Comparison of ENCODE assay signal across 11 cellular contexts in the genomic region with DNA sequence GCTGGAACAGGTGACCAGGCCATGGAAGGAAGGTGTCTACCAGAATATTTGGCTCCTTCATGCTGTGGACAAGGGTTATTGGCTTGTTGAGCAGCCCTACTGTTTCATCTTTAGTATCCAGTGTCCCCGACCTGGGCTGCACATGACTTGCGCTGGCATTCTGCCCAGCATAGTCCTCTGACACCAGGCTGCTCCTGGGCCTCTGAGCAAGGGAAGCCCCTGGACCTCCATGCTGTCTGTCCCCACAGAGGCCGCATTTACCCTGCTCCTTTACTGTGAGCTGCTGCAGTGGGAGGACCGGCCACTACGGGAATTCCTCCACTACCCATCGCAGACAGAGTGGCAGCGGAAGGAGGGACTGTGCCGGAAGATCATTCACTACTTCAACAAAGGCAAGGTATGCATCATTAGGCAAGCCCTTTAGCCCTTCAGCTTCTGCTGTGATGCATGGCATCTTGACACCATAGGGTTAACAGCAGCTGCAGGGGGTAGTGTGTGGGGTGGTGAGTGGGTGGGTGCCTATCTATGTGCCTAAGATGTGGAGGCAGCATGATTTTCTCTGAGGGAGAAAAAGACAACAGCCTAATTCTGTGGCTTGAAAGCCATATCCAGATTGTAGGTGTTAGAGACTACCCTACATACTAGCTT. TPM values are rescaled to one million over a fixed set of nuclear protein-coding genes. Genes with fewer than 3 reads are reported as not detected.
DNase-seq lines count a peak whose midpoint lies in the region; ATAC-seq and TF ChIP-seq lines count a peak whose summit lies in the region.
"Had no signal": no experiment of that assay in that cellular context is flagged by ENCODE, and none has a peak within 500 bp of the region (broad histone marks: within the 10 kb centered on the region; RNA-seq: fewer than 3 reads in every experiment).

No MANE protein-coding gene starts in this region.

- no peaks in the 10 kb centered on the region for H3K36me3 ChIP-seq in psoas muscle (ENCODE audit: insufficient read depth in 1 of 2, low read depth in 1 of 2)
- H3K36me3 ChIP-seq in CD8-positive, alpha-beta T cell (ENCODE audit: insufficient read depth, low read length), result no peaks in the 10 kb centered on the region

- CTCF ChIA-PET in CD8-positive, alpha-beta T cell (lab: Charles Lee), result interaction anchor here (1.0 kb wide), 1 partner anchor 725 kb away, joined by 3 read pairs; no protein-coding TSS in a partner anchor

- H3K4me1 Mint-ChIP-seq in CD8-positive, alpha-beta T cell (ENCODE audit: low read depth), result no peaks in the 10 kb centered on the region

- H3K36me3 Mint-ChIP-seq in CD8-positive, alpha-beta T cell, result peaks cover 8% of the 10 kb centered on the region

- POLR2A ChIA-PET in CD8-positive, alpha-beta T cell (lab: Charles Lee), result no interaction called here

- ATAC-seq in SK-N-SH treated with all-trans-retinoic acid at 6 μM for 48 hours, result peak; percentile 25
- ATAC-seq in psoas muscle, result no peak
- no peak for ATAC-seq in CD8-positive, alpha-beta T cell
- no peak for ATAC-seq in HG02798 (IDR thresholded peaks at IDR 0.05; ENCODE audit: poor library complexity, unreplicated experiment)
- ATAC-seq in left lobe of liver, result no peak
- ATAC-seq: GM12878 had no signal

- intact Hi-C loops in psoas muscle (cut with DNase I), result no loop called here
- intact Hi-C loops in CD8-positive, alpha-beta T cell (cut with DNase I, micrococcal nuclease), result no loop called here

- peak overlapping the region; percentile 4 for H3K27ac ChIP-seq in psoas muscle
- no peak overlapping the region for H3K27ac ChIP-seq in CD8-positive, alpha-beta T cell (ENCODE audit: low read depth, low read length)

- no peak overlapping the region for H3K4me3 Mint-ChIP-seq in CD8-positive, alpha-beta T cell
- H3K4me3 Mint-ChIP-seq: CD4-positive, alpha-beta T cell had no signal

- no peaks in the 10 kb centered on the region for H3K9me3 Mint-ChIP-seq in CD8-positive, alpha-beta T cell
- H3K9me3 Mint-ChIP-seq: CD4-positive, alpha-beta T cell had no signal

- peak; percentile 44 for DNase-seq in EL
- DNase-seq in fibroblast of mammary gland (ENCODE audit: low read depth), result peak; percentile 33
- DNase-seq in psoas muscle, result peak in 1 of 2 donors; percentile 21
- no peak for DNase-seq in CD8-positive, alpha-beta T cell
- DNase-seq in activated naive CD4-positive, alpha-beta T cell treated with anti-CD3 and anti-CD28 coated beads, Interleukin-2, amount 50 U/mL, for 16 hours, result no peak
- no peak for DNase-seq in left lobe of liver (ENCODE audit: low spot score)
- DNase-seq: activated CD4-positive, alpha-beta T cell treated with anti-CD3 and anti-CD28 coated beads for 1 hour; CD4-positive, alpha-beta T cell had no signal

- no peak overlapping the region for H3K27ac Mint-ChIP-seq in CD8-positive, alpha-beta T cell
- H3K27ac Mint-ChIP-seq: CD4-positive, alpha-beta T cell had no signal

- no peaks in the 10 kb centered on the region for H3K27me3 Mint-ChIP-seq in CD8-positive, alpha-beta T cell (ENCODE audit: low read depth)
- H3K27me3 Mint-ChIP-seq: CD4-positive, alpha-beta T cell had no signal

- no peaks in the 10 kb centered on the region for H3K4me1 ChIP-seq in psoas muscle
- H3K4me1 ChIP-seq in CD8-positive, alpha-beta T cell (ENCODE audit: insufficient read depth, low read length), result no peaks in the 10 kb centered on the region

- H3K27me3 ChIP-seq in psoas muscle (ENCODE audit: insufficient read depth in 3 of 3, low read length in 2 of 3), result no peaks in the 10 kb centered on the region
- no peaks in the 10 kb centered on the region for H3K27me3 ChIP-seq in CD8-positive, alpha-beta T cell (ENCODE audit: insufficient read depth, low read length)

- no peak for TF ChIP-seq CTCF in fibroblast of mammary gland (conservative IDR thresholded peaks at IDR 0.05; ENCODE audit: control insufficient read depth, insufficient read depth, low read depth, low read length)
- TF ChIP-seq CTCF in psoas muscle (IDR thresholded peaks at IDR 0.05), result no peak
- no peak for TF ChIP-seq CTCF in CD8-positive, alpha-beta T cell (IDR thresholded peaks at IDR 0.05)

- WGBS in psoas muscle, 3 donors, result 78 to 85% (median 82%) methylated on average over 8 of the region's 8 CpGs

- H3K9me3 ChIP-seq in psoas muscle, result no peaks in the 10 kb centered on the region
- no peaks in the 10 kb centered on the region for H3K9me3 ChIP-seq in CD8-positive, alpha-beta T cell (ENCODE audit: low read length)

- no peak overlapping the region for H3K4me3 ChIP-seq in fibroblast of mammary gland (ENCODE audit: control insufficient read depth, low read depth, low read length)
- no peak overlapping the region for H3K4me3 ChIP-seq in psoas muscle
- H3K4me3 ChIP-seq in CD8-positive, alpha-beta T cell (ENCODE audit: low read depth, low read length), result no peak overlapping the region
- H3K4me3 ChIP-seq: GM12878 had no signal

TF ChIP-seq in SK-N-SH treated with all-trans-retinoic acid at 6 μM for 48 hours, 23 proteins besides CTCF, POLR2A, EP300 and RAD21 (continues in another document):
- TF ChIP-seq TSHZ2 (CRISPR knock-in tag; IDR thresholded peaks at IDR 0.05) (no peak), GLIS3 (CRISPR knock-in tag; IDR thresholded peaks at IDR 0.05) (no peak), SNAI2 (CRISPR knock-in tag; IDR thresholded peaks at IDR 0.05) (no peak), ZNF70 (CRISPR knock-in tag; IDR thresholded peaks at IDR 0.05) (no peak), PATZ1 (CRISPR knock-in tag; IDR thresholded peaks at IDR 0.05; ENCODE audit: borderline replicate concordance) (no peak)
- TF ChIP-seq, protein P1, sequence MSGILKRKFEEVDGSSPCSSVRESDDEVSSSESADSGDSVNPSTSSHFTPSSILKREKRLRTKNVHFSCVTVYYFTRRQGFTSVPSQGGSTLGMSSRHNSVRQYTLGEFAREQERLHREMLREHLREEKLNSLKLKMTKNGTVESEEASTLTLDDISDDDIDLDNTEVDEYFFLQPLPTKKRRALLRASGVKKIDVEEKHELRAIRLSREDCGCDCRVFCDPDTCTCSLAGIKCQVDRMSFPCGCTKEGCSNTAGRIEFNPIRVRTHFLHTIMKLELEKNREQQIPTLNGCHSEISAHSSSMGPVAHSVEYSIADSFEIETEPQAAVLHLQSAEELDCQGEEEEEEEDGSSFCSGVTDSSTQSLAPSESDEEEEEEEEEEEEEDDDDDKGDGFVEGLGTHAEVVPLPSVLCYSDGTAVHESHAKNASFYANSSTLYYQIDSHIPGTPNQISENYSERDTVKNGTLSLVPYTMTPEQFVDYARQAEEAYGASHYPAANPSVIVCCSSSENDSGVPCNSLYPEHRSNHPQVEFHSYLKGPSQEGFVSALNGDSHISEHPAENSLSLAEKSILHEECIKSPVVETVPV (CRISPR knock-in tag; IDR thresholded peaks at IDR 0.05), result no peak
- TF ChIP-seq, protein P2, sequence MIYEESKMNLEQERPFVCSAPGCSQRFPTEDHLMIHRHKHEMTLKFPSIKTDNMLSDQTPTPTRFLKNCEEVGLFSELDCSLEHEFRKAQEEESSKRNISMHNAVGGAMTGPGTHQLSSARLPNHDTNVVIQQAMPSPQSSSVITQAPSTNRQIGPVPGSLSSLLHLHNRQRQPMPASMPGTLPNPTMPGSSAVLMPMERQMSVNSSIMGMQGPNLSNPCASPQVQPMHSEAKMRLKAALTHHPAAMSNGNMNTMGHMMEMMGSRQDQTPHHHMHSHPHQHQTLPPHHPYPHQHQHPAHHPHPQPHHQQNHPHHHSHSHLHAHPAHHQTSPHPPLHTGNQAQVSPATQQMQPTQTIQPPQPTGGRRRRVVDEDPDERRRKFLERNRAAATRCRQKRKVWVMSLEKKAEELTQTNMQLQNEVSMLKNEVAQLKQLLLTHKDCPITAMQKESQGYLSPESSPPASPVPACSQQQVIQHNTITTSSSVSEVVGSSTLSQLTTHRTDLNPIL (CRISPR knock-in tag; IDR thresholded peaks at IDR 0.05; ENCODE audit: low read depth), result no peak

RNA-seq across cellular contexts. Expression of gene MANF, which starts 44.0 kb away (rescaled TPM):
- total RNA-seq in psoas muscle (10 to 100 TPM; 12.6 to 24.0 (median 19.3) TPM), left lobe of liver (80.9 TPM)
- 10 to 100 TPM; 17.9 to 42.4 (median 18.3) TPM for polyA plus RNA-seq in psoas muscle
- total RNA-seq in CD8-positive, alpha-beta T cell, result 10 to 100 TPM; 32.2 to 35.0 TPM

RNA-seq across cellular contexts. Expression of gene RBM15B, which starts 50.0 kb away (rescaled TPM):
- 10 to 100 TPM in 1 of 4 donors, 1 to 10 TPM in 3; 7.0 to 11.9 (median 9.8) TPM for total RNA-seq in psoas muscle
- polyA plus RNA-seq in psoas muscle, result 1 to 10 TPM; 4.6 to 8.8 (median 6.1) TPM
- 10 to 100 TPM; 29.5 to 29.8 TPM for total RNA-seq in CD8-positive, alpha-beta T cell
- total RNA-seq in left lobe of liver, result 10.3 TPM

Comparison
In these comparisons a context has a peak if more than half of its experiments do, and no peak if none do; other contexts are left out.
1. DNase-seq: peak in EL (single experiment) and fibroblast of mammary gland (single experiment); none in CD8-positive, alpha-beta T cell (0 of 7), activated naive CD4-positive, alpha-beta T cell treated with anti-CD3 and anti-CD28 coated beads, Interleukin-2, amount 50 U/mL, for 16 hours (single experiment) and left lobe of liver (single experiment).